31 cellular contexts compared by ENCODE assay signal in genomic region chr10:34152434-34152833, GRCh38.
"Had no signal": no experiment of that assay in that cellular context is flagged by ENCODE, and none has a peak within 500 bp of the region (broad histone marks: within the 10 kb centered on the region; RNA-seq: fewer than 3 reads in every experiment).

No MANE protein-coding gene starts in this region.

- H3K4me3 Mint-ChIP-seq: naive thymus-derived CD8-positive, alpha-beta T cell; natural killer cell treated with Interleukin-12 subunit alpha and Interleukin-12 subunit beta and Interleukin-15 and Interleukin-18, amount 100 ng/mL, for 72 hours; nephron progenitor cell; neural crest cell; stimulated activated memory B cell treated with anti-CD40 and anti-IgM and Interleukin-4, amounts not matched to agents 10 μg/mL and 1 μg/mL and 100 μg/mL, for 72 hours; stimulated activated naive CD8-positive, alpha-beta T cell treated with anti-CD3 and anti-CD28 coated beads, Interleukin-15, amount 100 ng/mL, for 72 hours; type B pancreatic cell had no signal

- H3K4me3 ChIP-seq: pancreas, prostate gland, right atrium auricular region, right lobe of liver, skin epidermis, smooth muscle cell, spleen, suprapubic skin, testis, tibial artery, transverse colon, upper lobe of right lung, uterus had no signal

- H3K27me3 ChIP-seq: neutrophil, pancreas, right atrium auricular region, right lobe of liver, spleen, suprapubic skin, testis, tibial artery, transverse colon, upper lobe of right lung, uterus had no signal

- H3K9me3 Mint-ChIP-seq: naive thymus-derived CD8-positive, alpha-beta T cell; natural killer cell treated with Interleukin-12 subunit alpha and Interleukin-12 subunit beta and Interleukin-15 and Interleukin-18, amount 100 ng/mL, for 72 hours; nephron progenitor cell; neural crest cell; stimulated activated memory B cell treated with anti-CD40 and anti-IgM and Interleukin-4, amounts not matched to agents 10 μg/mL and 1 μg/mL and 100 μg/mL, for 72 hours; stimulated activated naive CD8-positive, alpha-beta T cell treated with anti-CD3 and anti-CD28 coated beads, Interleukin-15, amount 100 ng/mL, for 72 hours; type B pancreatic cell had no signal

- DNase-seq: naive thymus-derived CD8-positive, alpha-beta T cell; nephron progenitor cell; nucleus accumbens; pancreas; retina; right lobe of liver; spleen; stimulated activated CD4-positive, alpha-beta T cell treated with anti-CD3 and anti-CD28 coated beads, Interleukin-12 subunit alpha, Interleukin-12 subunit beta, amount 100 ng/mL, for 4 hours; stimulated activated CD4-positive, alpha-beta T cell treated with anti-CD3 and anti-CD28 coated beads, Interleukin-1b, Interleukin-23, amount 100 ng/mL, for 48 hours; stimulated activated CD4-positive, alpha-beta T cell treated with anti-CD3 and anti-CD28 coated beads, Interleukin-4, amount 100 ng/mL, for 1 hour; stimulated activated CD4-positive, alpha-beta T cell treated with anti-CD3 and anti-CD28 coated beads, Interleukin-4, amount 100 ng/mL, for 4 hours; stimulated activated CD8-positive, alpha-beta memory T cell treated with anti-CD3 and anti-CD28 coated beads, Interleukin-4, amount 100 ng/mL, for 48 hours; stimulated activated naive CD4-positive, alpha-beta T cell; stimulated activated naive CD8-positive, alpha-beta T cell treated with anti-CD3 and anti-CD28 coated beads, Interleukin-15, amount 100 ng/mL, for 72 hours; stimulated activated naive CD8-positive, alpha-beta T cell treated with anti-CD3 and anti-CD28 coated beads, Interleukin-15, Interleukin-2, amounts not matched to agents 100 U/mL and 50 U/mL, for 24 hours; substantia nigra; testis; tibial artery; transverse colon; upper lobe of right lung; uterus had no signal

- H3K27ac ChIP-seq: neutrophil, pancreas, prostate gland, right atrium auricular region, right lobe of liver, skin epidermis, spleen, suprapubic skin, testis, tibial artery, transverse colon, upper lobe of right lung, uterus had no signal

- H3K27me3 Mint-ChIP-seq: naive thymus-derived CD8-positive, alpha-beta T cell; stimulated activated memory B cell treated with anti-CD40 and anti-IgM and Interleukin-4, amounts not matched to agents 10 μg/mL and 1 μg/mL and 100 μg/mL, for 72 hours; stimulated activated naive CD8-positive, alpha-beta T cell treated with anti-CD3 and anti-CD28 coated beads, Interleukin-15, amount 100 ng/mL, for 72 hours; type B pancreatic cell had no signal

- H3K27ac Mint-ChIP-seq: naive thymus-derived CD8-positive, alpha-beta T cell; natural killer cell treated with Interleukin-12 subunit alpha and Interleukin-12 subunit beta and Interleukin-15 and Interleukin-18, amount 100 ng/mL, for 72 hours; nephron progenitor cell; stimulated activated memory B cell treated with anti-CD40 and anti-IgM and Interleukin-4, amounts not matched to agents 10 μg/mL and 1 μg/mL and 100 μg/mL, for 72 hours; stimulated activated naive CD8-positive, alpha-beta T cell treated with anti-CD3 and anti-CD28 coated beads, Interleukin-15, amount 100 ng/mL, for 72 hours; type B pancreatic cell had no signal

- FAIRE-seq: pancreas had no signal

- H3K4me2 ChIP-seq: smooth muscle cell had no signal

- H3K9me3 ChIP-seq: neutrophil, pancreas, prostate gland, right atrium auricular region, right lobe of liver, spleen, suprapubic skin, testis, tibial artery, transverse colon, upper lobe of right lung, uterus had no signal

- H3K36me3 ChIP-seq: neutrophil, pancreas, prostate gland, right atrium auricular region, right lobe of liver, spleen, suprapubic skin, tibial artery, transverse colon, upper lobe of right lung, uterus had no signal

- ATAC-seq: naive thymus-derived CD8-positive, alpha-beta T cell; natural killer cell treated with Interleukin-12 subunit alpha and Interleukin-12 subunit beta and Interleukin-15 and Interleukin-18, amount 100 ng/mL, for 72 hours; pancreas; stimulated activated memory B cell treated with anti-CD40 and anti-IgM and Interleukin-4, amounts not matched to agents 10 μg/mL and 1 μg/mL and 100 μg/mL, for 72 hours; stimulated activated naive CD8-positive, alpha-beta T cell treated with anti-CD3 and anti-CD28 coated beads, Interleukin-15, amount 100 ng/mL, for 72 hours; stimulated activated naive CD8-positive, alpha-beta T cell treated with anti-CD3 and anti-CD28 coated beads, Interleukin-15, Interleukin-2, amounts not matched to agents 100 U/mL and 50 U/mL, for 24 hours; upper lobe of right lung had no signal

- H3K4me1 Mint-ChIP-seq: naive thymus-derived CD8-positive, alpha-beta T cell; stimulated activated memory B cell treated with anti-CD40 and anti-IgM and Interleukin-4, amounts not matched to agents 10 μg/mL and 1 μg/mL and 100 μg/mL, for 72 hours; stimulated activated naive CD8-positive, alpha-beta T cell treated with anti-CD3 and anti-CD28 coated beads, Interleukin-15, amount 100 ng/mL, for 72 hours had no signal

- H3K36me3 Mint-ChIP-seq: naive thymus-derived CD8-positive, alpha-beta T cell; natural killer cell treated with Interleukin-12 subunit alpha and Interleukin-12 subunit beta and Interleukin-15 and Interleukin-18, amount 100 ng/mL, for 72 hours; stimulated activated memory B cell treated with anti-CD40 and anti-IgM and Interleukin-4, amounts not matched to agents 10 μg/mL and 1 μg/mL and 100 μg/mL, for 72 hours had no signal

- H3K4me1 ChIP-seq: pancreas, prostate gland, spleen, testis, tibial artery, transverse colon, upper lobe of right lung had no signal
